ENCODE assay signal across 1 cellular context in genomic region chr7:23470290-23471089, GRCh38.
TF ChIP-seq lines count a peak whose summit lies in the region.

Gene IGF2BP3, minus strand, starts transcription at chr7:23470491. Its CDS starts 381 bp downstream, at chr7:23470110.

TF ChIP-seq in GM23338, 12 proteins besides CTCF, POLR2A, EP300 and RAD21:
- TF ChIP-seq ZNF462 (CRISPR knock-in tag; IDR thresholded peaks at IDR 0.05), result no peak
- peak; percentile 41 for TF ChIP-seq CREB1 (CRISPR knock-in tag; IDR thresholded peaks at IDR 0.05; ENCODE audit: low read depth)
- TF ChIP-seq REST (IDR thresholded peaks at IDR 0.05; ENCODE audit: unreplicated experiment), result peak; percentile 8
- peak; percentile 59; the same call in 1 of the 2 replicates for TF ChIP-seq POLR2AphosphoS5 (IDR thresholded peaks at IDR 0.05; ENCODE audit: low read depth)
- no peak for TF ChIP-seq ETS1 (IDR thresholded peaks at IDR 0.05)
